8 cellular contexts compared by ENCODE assay signal in genomic region chr3:189132125-189132744, GRCh38. TPM values are rescaled to one million over a fixed set of nuclear protein-coding genes. Genes with fewer than 3 reads are reported as not detected.
DNase-seq lines count a peak whose midpoint lies in the region; ATAC-seq and TF ChIP-seq lines count a peak whose summit lies in the region.

No MANE protein-coding gene starts in this region.

- H3K9me3 Mint-ChIP-seq in dendritic cell treated with granulocyte-macrophage colony-stimulating factor and Interleukin-4, amounts not matched to agents 40 ng/mL and 50 ng/mL, for 4 days, result peaks cover 9% of the 10 kb centered on the region

- no peaks in the 10 kb centered on the region for H3K27me3 Mint-ChIP-seq in dendritic cell treated with granulocyte-macrophage colony-stimulating factor and Interleukin-4, amounts not matched to agents 40 ng/mL and 50 ng/mL, for 4 days

- TF ChIP-seq CTCF in thoracic aorta (IDR thresholded peaks at IDR 0.05) (no peak), testis (IDR thresholded peaks at IDR 0.05) (no peak)

- DNase-seq in activated gamma-delta T cell treated with Interleukin-2 at 50 U/mL for 16 hours (peak; percentile 77), activated gamma-delta T cell (lab: John Stamatoyannopoulos, UW) (no peak), HS-27A (ENCODE audit: low read depth) (peak; percentile 52), non-pigmented ciliary epithelial cell (ENCODE audit: low read depth) (peak; percentile 88), thoracic aorta (ENCODE audit: low spot score) (peak; percentile 6), testis (no peak)
- peak; percentile 49 to 51 for DNase-seq in activated CD4-positive, alpha-beta T cell treated with anti-CD3 and anti-CD28 coated beads for 24 hours (ENCODE audit: low read depth in 2 of 2)

- WGBS in testis, 2 donors, result 70 to 75% methylated on average over 11 of the region's 11 CpGs

- no peak for TF ChIP-seq POLR2A in testis (IDR thresholded peaks at IDR 0.05)

- H3K9me3 ChIP-seq in thoracic aorta, result no peaks in the 10 kb centered on the region
- H3K9me3 ChIP-seq in testis, result no peaks in the 10 kb centered on the region

- H3K4me3 Mint-ChIP-seq in dendritic cell treated with granulocyte-macrophage colony-stimulating factor and Interleukin-4, amounts not matched to agents 40 ng/mL and 50 ng/mL, for 4 days, result no peak overlapping the region

- no peaks in the 10 kb centered on the region for H3K36me3 Mint-ChIP-seq in dendritic cell treated with granulocyte-macrophage colony-stimulating factor and Interleukin-4, amounts not matched to agents 40 ng/mL and 50 ng/mL, for 4 days (ENCODE audit: low read depth)

- H3K27ac Mint-ChIP-seq in dendritic cell treated with granulocyte-macrophage colony-stimulating factor and Interleukin-4, amounts not matched to agents 40 ng/mL and 50 ng/mL, for 4 days, result peak overlapping the region; percentile 1

- H3K4me1 ChIP-seq in thoracic aorta (ENCODE audit: control insufficient read depth in 1 of 2, low read depth in 2 of 2) (no peaks in the 10 kb centered on the region), testis (peaks cover 12% of the 10 kb centered on the region)

- H3K36me3 ChIP-seq in thoracic aorta (no peaks in the 10 kb centered on the region), testis (ENCODE audit: low read depth, missing control alignments) (no peaks in the 10 kb centered on the region)

- H3K27me3 ChIP-seq in thoracic aorta (replicated peaks; ENCODE audit: insufficient read depth), result no peaks in the 10 kb centered on the region
- H3K27me3 ChIP-seq in testis, result no peaks in the 10 kb centered on the region

- H3K27ac ChIP-seq in thoracic aorta (peak overlapping the region in 1 of 2 donors; percentile 4), testis (peak overlapping the region in 1 of 2 donors; percentile 60)

- H3K4me1 Mint-ChIP-seq in dendritic cell treated with granulocyte-macrophage colony-stimulating factor and Interleukin-4, amounts not matched to agents 40 ng/mL and 50 ng/mL, for 4 days (ENCODE audit: low read depth), result peaks cover 20% of the 10 kb centered on the region

- ATAC-seq in thoracic aorta (ENCODE audit: insufficient number of reproducible peaks, low FRiP score, low read depth), result no peak

- intact Hi-C loops in dendritic cell treated with granulocyte-macrophage colony-stimulating factor and Interleukin-4, amounts not matched to agents 40 ng/mL and 50 ng/mL, for 4 days (cut with micrococcal nuclease), result no loop called here
- intact Hi-C loops in testis (cut with DNase I; ENCODE audit: low total_unique reads), result no loop called here

- H3K4me3 ChIP-seq in thoracic aorta (no peak overlapping the region), testis (no peak overlapping the region)

RNA-seq across cellular contexts. Expression of gene TPRG1, which starts 39.5 kb away (rescaled TPM):
- total RNA-seq in thoracic aorta (10 to 100 TPM in 1 of 2 donors, 1 to 10 TPM in 1; 7.4 to 14.5 TPM), testis (10 to 100 TPM; 15.9 to 25.2 TPM)
- polyA plus RNA-seq in testis (ENCODE audit: insufficient read depth, low read depth, low replicate concordance), result 15.5 TPM

Comparison
In these comparisons a context has a peak if more than half of its experiments do, and no peak if none do; other contexts are left out.
1. DNase-seq: peak in activated gamma-delta T cell treated with Interleukin-2 at 50 U/mL for 16 hours (single experiment), HS-27A (single experiment), activated CD4-positive, alpha-beta T cell treated with anti-CD3 and anti-CD28 coated beads for 24 hours (2 of 2), non-pigmented ciliary epithelial cell (single experiment) and thoracic aorta (single experiment); none in activated gamma-delta T cell (single experiment) and testis (single experiment).